Comparison of ENCODE assay signal across 8 cellular contexts in the genomic region with DNA sequence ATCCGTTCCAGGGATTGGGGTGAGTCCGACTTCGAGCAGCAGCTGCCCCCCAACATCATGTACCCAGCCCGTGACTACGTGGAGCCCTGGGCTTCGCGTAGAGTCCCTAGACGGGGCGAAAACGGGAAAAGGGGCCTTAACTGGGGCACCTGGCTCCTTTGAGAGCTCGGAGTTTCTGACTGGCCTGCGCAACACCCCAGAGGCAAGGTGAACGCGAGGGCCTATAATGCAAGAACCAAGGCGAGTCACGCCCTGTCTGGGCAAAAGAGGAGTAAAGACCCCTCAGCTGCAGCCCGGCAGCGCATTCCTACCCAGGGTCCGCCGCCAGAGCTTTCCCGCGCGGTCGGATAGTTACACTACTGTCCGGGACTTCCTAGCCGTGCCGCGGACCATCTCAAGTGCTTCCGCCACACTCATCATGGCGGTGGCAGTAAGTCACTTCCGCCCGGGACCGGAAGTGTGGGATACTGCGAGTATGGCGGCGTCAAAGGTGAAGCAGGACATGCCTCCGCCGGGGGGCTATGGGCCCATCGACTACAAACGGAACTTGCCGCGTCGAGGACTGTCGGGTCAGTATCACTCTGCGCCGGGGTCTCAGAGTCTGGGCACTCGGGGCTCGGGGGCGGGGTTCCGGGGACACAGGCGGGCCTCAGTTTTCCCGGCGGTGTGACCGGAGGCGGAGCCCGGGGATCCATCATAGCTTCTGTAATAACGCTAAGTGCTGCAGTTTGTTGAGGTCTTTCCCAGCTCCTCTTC. TPM values are rescaled to one million over a fixed set of nuclear protein-coding genes. Genes with fewer than 3 reads are reported as not detected.
DNase-seq lines count a peak whose midpoint lies in the region; ATAC-seq and TF ChIP-seq lines count a peak whose summit lies in the region.

TSS of gene NDUFA13 (plus strand) at position 462 of the 756 bp plus-strand sequence. CDS start at position 476, 14 bp downstream.

- peak within 1 kb of the TSS; percentile 95 for H3K4me3 Mint-ChIP-seq in GM23338
- H3K4me3 Mint-ChIP-seq in activated T-helper 1 cell treated with anti-CD3 and anti-CD28 coated beads, Interleukin-12 subunit alpha, Interleukin-12 subunit beta, Interleukin-2, Interleukin-4 antibody, amounts not matched to agents 30 ng/mL and 10 ng/mL and 1 ng/mL, durations not matched to agents 14 hours and 24 hours and 36 hours, result peak within 1 kb of the TSS; percentile 92
- peak within 1 kb of the TSS; percentile 89 to 98 (median 95) for H3K4me3 Mint-ChIP-seq in naive thymus-derived CD4-positive, alpha-beta T cell
- peak within 1 kb of the TSS; percentile 82 for H3K4me3 Mint-ChIP-seq in stimulated activated memory B cell treated with anti-CD40 and anti-IgM and Interleukin-4, amounts not matched to agents 10 μg/mL and 1 μg/mL and 100 μg/mL, for 72 hours

- H3K4me2 ChIP-seq in DND-41 (ENCODE audit: insufficient read depth, low read length) (peak within 1 kb of the TSS; percentile 99), GM23338 (peak within 1 kb of the TSS; percentile 99)

- peaks cover 13% of the 10 kb centered on the region for H3K27me3 Mint-ChIP-seq in GM23338 (ENCODE audit: insufficient read depth, low read depth, poor library complexity)
- no peaks in the 10 kb centered on the region for H3K27me3 Mint-ChIP-seq in activated T-helper 1 cell treated with anti-CD3 and anti-CD28 coated beads, Interleukin-12 subunit alpha, Interleukin-12 subunit beta, Interleukin-2, Interleukin-4 antibody, amounts not matched to agents 30 ng/mL and 10 ng/mL and 1 ng/mL, durations not matched to agents 14 hours and 24 hours and 36 hours (ENCODE audit: insufficient read depth)
- H3K27me3 Mint-ChIP-seq in naive thymus-derived CD4-positive, alpha-beta T cell, result no peaks in the 10 kb centered on the region
- no peaks in the 10 kb centered on the region for H3K27me3 Mint-ChIP-seq in stimulated activated memory B cell treated with anti-CD40 and anti-IgM and Interleukin-4, amounts not matched to agents 10 μg/mL and 1 μg/mL and 100 μg/mL, for 72 hours

- H2AFZ ChIP-seq in DND-41 (ENCODE audit: low read depth, low read length) (peak within 1 kb of the TSS; percentile 92), GM23338 (peak within 1 kb of the TSS; percentile 98)

- H3K4me3 ChIP-seq in DND-41 (ENCODE audit: low read depth in 1 of 2, low read length in 2 of 2) (peak within 1 kb of the TSS; percentile 90 to 99), GM23338 (peak within 1 kb of the TSS; percentile 99), fibroblast of mammary gland (ENCODE audit: control insufficient read depth, low read depth, low read length) (peak within 1 kb of the TSS; percentile 94)
- peak within 1 kb of the TSS; percentile 96 for H3K4me3 ChIP-seq in naive thymus-derived CD4-positive, alpha-beta T cell (ENCODE audit: low read length)

- POLR2A ChIA-PET in naive thymus-derived CD4-positive, alpha-beta T cell (lab: Charles Lee), result interaction anchor here (0.6 to 4.2 kb wide), 19 partner anchors 8 to 504 kb away, joined by 3 to 15 read pairs (median 4); partner anchors contain the start of genes ATP13A1, GATAD2A, LPAR2 and ZNF101

- no peaks in the 10 kb centered on the region for H3K9me3 ChIP-seq in DND-41 (ENCODE audit: insufficient read depth, low read length, severe bottlenecking)
- H3K9me3 ChIP-seq in naive thymus-derived CD4-positive, alpha-beta T cell (ENCODE audit: control insufficient read depth in 2 of 3, low read length in 3 of 3), result no peaks in the 10 kb centered on the region

- H3K4me1 Mint-ChIP-seq in GM23338, result peaks cover 3% of the 10 kb centered on the region; the same call in 2 of the 3 replicates
- H3K4me1 Mint-ChIP-seq in activated T-helper 1 cell treated with anti-CD3 and anti-CD28 coated beads, Interleukin-12 subunit alpha, Interleukin-12 subunit beta, Interleukin-2, Interleukin-4 antibody, amounts not matched to agents 30 ng/mL and 10 ng/mL and 1 ng/mL, durations not matched to agents 14 hours and 24 hours and 36 hours (ENCODE audit: low read depth), result peaks cover 9% of the 10 kb centered on the region
- H3K4me1 Mint-ChIP-seq in naive thymus-derived CD4-positive, alpha-beta T cell, result peaks cover 16 to 42% (median 27%) of the 10 kb centered on the region in 7 donors
- peaks cover 32% of the 10 kb centered on the region for H3K4me1 Mint-ChIP-seq in stimulated activated memory B cell treated with anti-CD40 and anti-IgM and Interleukin-4, amounts not matched to agents 10 μg/mL and 1 μg/mL and 100 μg/mL, for 72 hours

- 0 out of 2 replicates have a peak, but pooled peaks cover 3% of the 10 kb centered on the region for H3F3A ChIP-seq in GM23338 (replicated peaks; ENCODE audit: low read depth)

- CTCF ChIA-PET in naive thymus-derived CD4-positive, alpha-beta T cell (lab: Charles Lee), result interaction anchor here (0.6 to 0.7 kb wide), 2 partner anchors 15 to 275 kb away, joined by 3 to 5 read pairs; no protein-coding TSS in a partner anchor

- peak within 1 kb of the TSS; percentile 88 for H3K27ac ChIP-seq in DND-41 (ENCODE audit: low read length)
- peak within 1 kb of the TSS; percentile 92 for H3K27ac ChIP-seq in GM23338 (ENCODE audit: low read depth)
- H3K27ac ChIP-seq in naive thymus-derived CD4-positive, alpha-beta T cell (ENCODE audit: low read depth, low read length), result peak within 1 kb of the TSS; percentile 83

- peak within 1 kb of the TSS; percentile 82 for H3K9ac ChIP-seq in DND-41 (ENCODE audit: low read depth, low read length)

- intact Hi-C loops in activated T-helper 1 cell treated with anti-CD3 and anti-CD28 coated beads, Interleukin-12 subunit alpha, Interleukin-12 subunit beta, Interleukin-2, Interleukin-4 antibody, amounts not matched to agents 30 ng/mL and 10 ng/mL and 1 ng/mL, durations not matched to agents 14 hours and 24 hours and 36 hours (cut with micrococcal nuclease), result loop anchor here (1.0 kb wide), 4 partner anchors 25 to 324 kb away; partner anchors contain the start of genes BORCS8, GATAD2A and RFXANK
- intact Hi-C loops in naive thymus-derived CD4-positive, alpha-beta T cell (cut with micrococcal nuclease), result loop anchor here (1.0 to 5.0 kb wide), 7 partner anchors 27 to 1506 kb away; partner anchors contain the start of genes BORCS8 (in 2 of the 2), MAU2 (in 2 of the 2), RFXANK (in 2 of the 2) and SUGP1 (in 2 of the 2)

- peaks cover 14% of the 10 kb centered on the region; the same call in 1 of the 2 replicates for H4K20me1 ChIP-seq in DND-41 (ENCODE audit: insufficient read depth, low read length)
- H4K20me1 ChIP-seq in GM23338 (replicated peaks; ENCODE audit: insufficient read depth), result peaks cover 12% of the 10 kb centered on the region; the same call in 1 of the 2 replicates

- H3K27me3 ChIP-seq in DND-41 (ENCODE audit: insufficient read depth, low read length, poor library complexity) (no peaks in the 10 kb centered on the region), GM23338 (ENCODE audit: insufficient read depth) (no peaks in the 10 kb centered on the region)
- H3K27me3 ChIP-seq in naive thymus-derived CD4-positive, alpha-beta T cell (ENCODE audit: control insufficient read depth in 2 of 2, insufficient read depth in 2 of 2, low read length in 2 of 2), result no peaks in the 10 kb centered on the region

- ATAC-seq in DND-41 (ENCODE audit: insufficient read depth, low read depth) (peak; percentile 90), GM23338 (peak; percentile 90)
- peak; percentile 96 for ATAC-seq in naive thymus-derived CD4-positive, alpha-beta T cell
- ATAC-seq in stimulated activated memory B cell treated with anti-CD40 and anti-IgM and Interleukin-4, amounts not matched to agents 10 μg/mL and 1 μg/mL and 100 μg/mL, for 72 hours, result peak; percentile 97

- H3K9me3 Mint-ChIP-seq in GM23338, result no peaks in the 10 kb centered on the region; the same call in 2 of the 3 replicates
- H3K9me3 Mint-ChIP-seq in activated T-helper 1 cell treated with anti-CD3 and anti-CD28 coated beads, Interleukin-12 subunit alpha, Interleukin-12 subunit beta, Interleukin-2, Interleukin-4 antibody, amounts not matched to agents 30 ng/mL and 10 ng/mL and 1 ng/mL, durations not matched to agents 14 hours and 24 hours and 36 hours, result no peaks in the 10 kb centered on the region
- peaks cover 0 to 3% (median 0%) of the 10 kb centered on the region in 11 donors for H3K9me3 Mint-ChIP-seq in naive thymus-derived CD4-positive, alpha-beta T cell
- no peaks in the 10 kb centered on the region for H3K9me3 Mint-ChIP-seq in stimulated activated memory B cell treated with anti-CD40 and anti-IgM and Interleukin-4, amounts not matched to agents 10 μg/mL and 1 μg/mL and 100 μg/mL, for 72 hours

- DNase-seq in DND-41 (peak; percentile 93), GM23338 (ENCODE audit: low spot score) (peak; percentile 97), LHCN-M2 (ENCODE audit: low read depth) (peak; percentile 92), RPMI7951 (ENCODE audit: low read depth) (peak; percentile 91), fibroblast of mammary gland (ENCODE audit: low read depth) (peak; percentile 89)
- peak; percentile 93 for DNase-seq in activated T-helper 1 cell treated with anti-CD3 and anti-CD28 coated beads, Interleukin-12 subunit alpha, Interleukin-12 subunit beta, Interleukin-2, Interleukin-4 antibody, amounts not matched to agents 30 ng/mL and 10 ng/mL and 1 ng/mL, durations not matched to agents 14 hours and 24 hours and 36 hours (ENCODE audit: low spot score)
- peak; percentile 88 to 98 (median 92) for DNase-seq in naive thymus-derived CD4-positive, alpha-beta T cell

- peaks cover 64% of the 10 kb centered on the region for H3K79me2 ChIP-seq in DND-41 (ENCODE audit: insufficient read depth, low read length)
- peaks cover 44% of the 10 kb centered on the region for H3K79me2 ChIP-seq in GM23338 (replicated peaks; ENCODE audit: insufficient read depth)

- H3K36me3 ChIP-seq in DND-41 (ENCODE audit: insufficient read depth, low read length) (peaks cover 29% of the 10 kb centered on the region), GM23338 (ENCODE audit: insufficient read depth) (0 out of 2 replicates have a peak, but pooled peaks cover 3% of the 10 kb centered on the region)
- peaks cover 0 to 25% (median 0%) of the 10 kb centered on the region in 3 experiments for H3K36me3 ChIP-seq in naive thymus-derived CD4-positive, alpha-beta T cell (ENCODE audit: control insufficient read depth in 2 of 3, insufficient read depth in 3 of 3, low read length in 3 of 3)

- no peak for TF ChIP-seq CTCF in DND-41 (IDR thresholded peaks at IDR 0.05; ENCODE audit: borderline replicate concordance, extremely low read depth, low read length, poor library complexity, severe bottlenecking)
- 0 out of 4 replicates have a peak, but pooled peaks of 1 of the 2 experiments have one; percentile 2 for TF ChIP-seq CTCF in GM23338 (conservative IDR thresholded peaks at IDR 0.05; ENCODE audit: low read depth in 2 of 2)
- no peak for TF ChIP-seq CTCF in fibroblast of mammary gland (conservative IDR thresholded peaks at IDR 0.05; ENCODE audit: control insufficient read depth, insufficient read depth, low read depth, low read length)

- H3K4me1 ChIP-seq in DND-41 (ENCODE audit: insufficient read depth, low read length) (peaks cover 35% of the 10 kb centered on the region), GM23338 (ENCODE audit: insufficient read depth) (no peaks in the 10 kb centered on the region; the same call in 1 of the 2 replicates)
- peaks cover 13 to 14% of the 10 kb centered on the region in 2 donors for H3K4me1 ChIP-seq in naive thymus-derived CD4-positive, alpha-beta T cell (ENCODE audit: control insufficient read depth in 2 of 2, insufficient read depth in 2 of 2, low read length in 2 of 2)

- H3K36me3 Mint-ChIP-seq in GM23338 (ENCODE audit: low read depth), result peaks cover 30% of the 10 kb centered on the region
- H3K36me3 Mint-ChIP-seq in activated T-helper 1 cell treated with anti-CD3 and anti-CD28 coated beads, Interleukin-12 subunit alpha, Interleukin-12 subunit beta, Interleukin-2, Interleukin-4 antibody, amounts not matched to agents 30 ng/mL and 10 ng/mL and 1 ng/mL, durations not matched to agents 14 hours and 24 hours and 36 hours (ENCODE audit: low read depth), result peaks cover 21% of the 10 kb centered on the region
- peaks cover 0 to 25% (median 8%) of the 10 kb centered on the region in 5 donors for H3K36me3 Mint-ChIP-seq in naive thymus-derived CD4-positive, alpha-beta T cell
- H3K36me3 Mint-ChIP-seq in stimulated activated memory B cell treated with anti-CD40 and anti-IgM and Interleukin-4, amounts not matched to agents 10 μg/mL and 1 μg/mL and 100 μg/mL, for 72 hours, result peaks cover 20% of the 10 kb centered on the region

- H3K27ac Mint-ChIP-seq in GM23338, result peak within 1 kb of the TSS; percentile 96
- H3K27ac Mint-ChIP-seq in activated T-helper 1 cell treated with anti-CD3 and anti-CD28 coated beads, Interleukin-12 subunit alpha, Interleukin-12 subunit beta, Interleukin-2, Interleukin-4 antibody, amounts not matched to agents 30 ng/mL and 10 ng/mL and 1 ng/mL, durations not matched to agents 14 hours and 24 hours and 36 hours, result peak within 1 kb of the TSS; percentile 94
- peak within 1 kb of the TSS; percentile 89 to 98 (median 96) for H3K27ac Mint-ChIP-seq in naive thymus-derived CD4-positive, alpha-beta T cell
- H3K27ac Mint-ChIP-seq in stimulated activated memory B cell treated with anti-CD40 and anti-IgM and Interleukin-4, amounts not matched to agents 10 μg/mL and 1 μg/mL and 100 μg/mL, for 72 hours, result peak within 1 kb of the TSS; percentile 97

- no peaks in the 10 kb centered on the region for H3K9me2 ChIP-seq in GM23338 (ENCODE audit: insufficient read depth)

RNA-seq across cellular contexts. Expression of gene NDUFA13, which starts in this region (rescaled TPM):
- total RNA-seq in GM23338 (2014; rRNA removed; shearing (Covaris generic)), result 37.6 and 143 TPM in 2 replicates
- polyA plus RNA-seq in GM23338 (2016; fragmentation: Nextera tagmentation; extraction: Ambion mirVana), result 598 and 619 TPM in 2 replicates
- 20.2 and 32.4 TPM in 2 replicates for total RNA-seq in LHCN-M2 (2014; rRNA removed)
- polyA plus RNA-seq in LHCN-M2 (2012), result 771 TPM
- total RNA-seq in RPMI7951 (2014; rRNA removed; shearing (Covaris generic)), result 282 and 300 TPM in 2 replicates
- total RNA-seq in activated T-helper 1 cell treated with anti-CD3 and anti-CD28 coated beads, Interleukin-12 subunit alpha, Interleukin-12 subunit beta, Interleukin-2, Interleukin-4 antibody, amounts not matched to agents 30 ng/mL and 10 ng/mL and 1 ng/mL, durations not matched to agents 14 hours and 24 hours and 36 hours, result 408 and 410 TPM in 2 replicates
- 100 to 1,000 TPM; 172 to 362 (median 176) TPM for total RNA-seq in naive thymus-derived CD4-positive, alpha-beta T cell
- polyA plus RNA-seq in naive thymus-derived CD4-positive, alpha-beta T cell, result 100 to 1,000 TPM; 363 to 380 TPM

Comparison
In these comparisons a context has a peak if more than half of its experiments do, and no peak if none do; other contexts are left out.
1. Peak in every context shown above with its lines: DNase-seq, ATAC-seq, H3K4me3 ChIP-seq and H3K27ac ChIP-seq.